In genomic region chr9:8251566-8251965, GRCh38 we compare ENCODE assay signal across 26 cellular contexts.
"Had no signal": no experiment of that assay in that cellular context is flagged by ENCODE, and none has a peak within 500 bp of the region (broad histone marks: within the 10 kb centered on the region; RNA-seq: fewer than 3 reads in every experiment).

No MANE protein-coding gene starts in this region.

- H3K27ac ChIP-seq: ascending aorta, esophagus muscularis mucosa, foreskin keratinocyte, heart left ventricle, right atrium auricular region, tibial nerve, VCaP had no signal

- H3K4me1 ChIP-seq: ascending aorta, esophagus muscularis mucosa, foreskin keratinocyte, heart left ventricle, right atrium auricular region, tibial nerve had no signal

- H3K27me3 Mint-ChIP-seq: activated naive CD4-positive, alpha-beta T cell treated with anti-CD3 and anti-CD28 coated beads, Interleukin-2, amount 10 ng/mL, durations not matched to agents 7 days and 5 days; brain; dendritic cell treated with granulocyte-macrophage colony-stimulating factor and Interleukin-4, amounts not matched to agents 40 ng/mL and 50 ng/mL, for 4 days had no signal

- H3K9me3 ChIP-seq: ascending aorta, esophagus muscularis mucosa, right atrium auricular region, tibial nerve had no signal

- DNase-seq: activated CD4-positive, alpha-beta memory T cell treated with anti-CD3 and anti-CD28 coated beads for 36 hours; activated CD4-positive, alpha-beta T cell treated with anti-CD3 and anti-CD28 coated beads for 48 hours; activated CD8-positive, alpha-beta memory T cell treated with anti-CD3 and anti-CD28 coated beads, Interleukin-2, amount 50 U/mL, for 48 hours; activated gamma-delta T cell; activated naive CD4-positive, alpha-beta T cell treated with anti-CD3 and anti-CD28 coated beads, Interleukin-2, amount 10 ng/mL, durations not matched to agents 7 days and 5 days; activated naive CD8-positive, alpha-beta T cell treated with anti-CD3 and anti-CD28 coated beads, Interleukin-2, amount 10 ng/mL, durations not matched to agents 7 days and 5 days; activated T-cell treated with anti-CD3 and anti-CD28 coated beads, Interleukin-2, amount 50 U/mL, for 24 hours; foreskin keratinocyte; heart left ventricle; hypothalamus; immature natural killer cell; kidney; naive B cell; occipital lobe; stimulated activated naive CD4-positive, alpha-beta T cell treated with Interleukin-2 at 50 U/mL for 16 hours; T-helper 9 cell had no signal

- H3K4me1 Mint-ChIP-seq: activated naive CD4-positive, alpha-beta T cell treated with anti-CD3 and anti-CD28 coated beads, Interleukin-2, amount 10 ng/mL, durations not matched to agents 7 days and 5 days; activated naive CD8-positive, alpha-beta T cell treated with anti-CD3 and anti-CD28 coated beads, Interleukin-2, amount 10 ng/mL, durations not matched to agents 7 days and 5 days; immature natural killer cell; naive B cell had no signal

- H3K4me3 Mint-ChIP-seq: activated CD4-positive, alpha-beta memory T cell treated with anti-CD3 and anti-CD28 coated beads for 36 hours; activated naive CD4-positive, alpha-beta T cell treated with anti-CD3 and anti-CD28 coated beads, Interleukin-2, amount 10 ng/mL, durations not matched to agents 7 days and 5 days; activated naive CD8-positive, alpha-beta T cell treated with anti-CD3 and anti-CD28 coated beads, Interleukin-2, amount 10 ng/mL, durations not matched to agents 7 days and 5 days; activated T-cell treated with anti-CD3 and anti-CD28 coated beads, Interleukin-2, amount 50 U/mL, for 24 hours; brain; dendritic cell treated with granulocyte-macrophage colony-stimulating factor and Interleukin-4, amounts not matched to agents 40 ng/mL and 50 ng/mL, for 4 days; immature natural killer cell; mesothelial cell of epicardium; naive B cell had no signal

- FAIRE-seq: kidney, TTC549 had no signal

- H3K27ac Mint-ChIP-seq: activated CD4-positive, alpha-beta memory T cell treated with anti-CD3 and anti-CD28 coated beads for 36 hours; activated naive CD4-positive, alpha-beta T cell treated with anti-CD3 and anti-CD28 coated beads, Interleukin-2, amount 10 ng/mL, durations not matched to agents 7 days and 5 days; activated naive CD8-positive, alpha-beta T cell treated with anti-CD3 and anti-CD28 coated beads, Interleukin-2, amount 10 ng/mL, durations not matched to agents 7 days and 5 days; activated T-cell treated with anti-CD3 and anti-CD28 coated beads, Interleukin-2, amount 50 U/mL, for 24 hours; brain; dendritic cell treated with granulocyte-macrophage colony-stimulating factor and Interleukin-4, amounts not matched to agents 40 ng/mL and 50 ng/mL, for 4 days; immature natural killer cell; mesothelial cell of epicardium; naive B cell had no signal

- H3K36me3 ChIP-seq: ascending aorta, esophagus muscularis mucosa, heart left ventricle, right atrium auricular region, tibial nerve had no signal

- H3K9me3 Mint-ChIP-seq: activated CD4-positive, alpha-beta memory T cell treated with anti-CD3 and anti-CD28 coated beads for 36 hours; activated naive CD4-positive, alpha-beta T cell treated with anti-CD3 and anti-CD28 coated beads, Interleukin-2, amount 10 ng/mL, durations not matched to agents 7 days and 5 days; activated naive CD8-positive, alpha-beta T cell treated with anti-CD3 and anti-CD28 coated beads, Interleukin-2, amount 10 ng/mL, durations not matched to agents 7 days and 5 days; activated T-cell treated with anti-CD3 and anti-CD28 coated beads, Interleukin-2, amount 50 U/mL, for 24 hours; dendritic cell treated with granulocyte-macrophage colony-stimulating factor and Interleukin-4, amounts not matched to agents 40 ng/mL and 50 ng/mL, for 4 days; mesothelial cell of epicardium had no signal

- H3K36me3 Mint-ChIP-seq: activated CD4-positive, alpha-beta memory T cell treated with anti-CD3 and anti-CD28 coated beads for 36 hours; activated naive CD4-positive, alpha-beta T cell treated with anti-CD3 and anti-CD28 coated beads, Interleukin-2, amount 10 ng/mL, durations not matched to agents 7 days and 5 days; activated naive CD8-positive, alpha-beta T cell treated with anti-CD3 and anti-CD28 coated beads, Interleukin-2, amount 10 ng/mL, durations not matched to agents 7 days and 5 days; brain; immature natural killer cell; mesothelial cell of epicardium; naive B cell had no signal

- ATAC-seq: activated CD4-positive, CD25-positive, alpha-beta regulatory T cell treated with anti-CD3 and anti-CD28 coated beads, Interleukin-2, amount 50 U/mL, for 24 hours; foreskin keratinocyte; heart left ventricle had no signal

- H3K4me3 ChIP-seq: ascending aorta, esophagus muscularis mucosa, heart left ventricle, right atrium auricular region, tibial nerve had no signal

- H3K27me3 ChIP-seq: ascending aorta, esophagus muscularis mucosa, foreskin keratinocyte, heart left ventricle, right atrium auricular region, tibial nerve had no signal
